Comparison of ENCODE assay signal across 1 cellular context in genomic region chr17:70563301-70563820, GRCh38.
TF ChIP-seq lines count a peak whose summit lies in the region.

No MANE protein-coding gene starts in this region.

TF ChIP-seq in HEK293, 187 proteins besides CTCF, POLR2A, EP300 and RAD21 (continued from another document):
- TF ChIP-seq PRDM2 (tag by site-specific recombination; IDR thresholded peaks at IDR 0.05; ENCODE audit: borderline replicate concordance) = no peak
- TF ChIP-seq MZF1 (tag by site-specific recombination; IDR thresholded peaks at IDR 0.05; ENCODE audit: borderline replicate concordance) = 0 out of 2 replicates have a peak, but pooled peaks have one; percentile 27
- TF ChIP-seq ZNF266 (tag by site-specific recombination; IDR thresholded peaks at IDR 0.05; ENCODE audit: low read depth) = no peak
- TF ChIP-seq ZNF211 (tag by site-specific recombination; IDR thresholded peaks at IDR 0.05; ENCODE audit: low read depth) = no peak
- TF ChIP-seq ZEB2 (tag by site-specific recombination; IDR thresholded peaks at IDR 0.05) = no peak
- TF ChIP-seq ZNF830 (tag by site-specific recombination; IDR thresholded peaks at IDR 0.05; ENCODE audit: low read depth) = no peak
- no peak for TF ChIP-seq HOXA7 (CRISPR knock-in tag; IDR thresholded peaks at IDR 0.05; ENCODE audit: borderline replicate concordance)
- no peak for TF ChIP-seq ZSCAN16 (tag by site-specific recombination; IDR thresholded peaks at IDR 0.05)
- no peak for TF ChIP-seq ZNF112 (tag by site-specific recombination; IDR thresholded peaks at IDR 0.05)
- no peak for TF ChIP-seq REST (tag by site-specific recombination; IDR thresholded peaks at IDR 0.05)
- no peak for TF ChIP-seq ZNF214 (tag by site-specific recombination; IDR thresholded peaks at IDR 0.05; ENCODE audit: borderline replicate concordance)
- TF ChIP-seq GLIS2 (tag by site-specific recombination; IDR thresholded peaks at IDR 0.05) = no peak
- no peak for TF ChIP-seq ZNF571 (tag by site-specific recombination; IDR thresholded peaks at IDR 0.05)
- no peak for TF ChIP-seq ZBTB17 (tag by site-specific recombination; IDR thresholded peaks at IDR 0.05)
- TF ChIP-seq, protein P1, sequence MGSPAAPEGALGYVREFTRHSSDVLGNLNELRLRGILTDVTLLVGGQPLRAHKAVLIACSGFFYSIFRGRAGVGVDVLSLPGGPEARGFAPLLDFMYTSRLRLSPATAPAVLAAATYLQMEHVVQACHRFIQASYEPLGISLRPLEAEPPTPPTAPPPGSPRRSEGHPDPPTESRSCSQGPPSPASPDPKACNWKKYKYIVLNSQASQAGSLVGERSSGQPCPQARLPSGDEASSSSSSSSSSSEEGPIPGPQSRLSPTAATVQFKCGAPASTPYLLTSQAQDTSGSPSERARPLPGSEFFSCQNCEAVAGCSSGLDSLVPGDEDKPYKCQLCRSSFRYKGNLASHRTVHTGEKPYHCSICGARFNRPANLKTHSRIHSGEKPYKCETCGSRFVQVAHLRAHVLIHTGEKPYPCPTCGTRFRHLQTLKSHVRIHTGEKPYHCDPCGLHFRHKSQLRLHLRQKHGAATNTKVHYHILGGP (tag by site-specific recombination; IDR thresholded peaks at IDR 0.05) = peak; percentile 34; the same call in 1 of the 2 replicates
- TF ChIP-seq IKZF3 (tag by site-specific recombination; IDR thresholded peaks at IDR 0.05) = no peak
- no peak for TF ChIP-seq ZBTB8A (tag by site-specific recombination; IDR thresholded peaks at IDR 0.05)
- no peak for TF ChIP-seq ZNF777 (tag by site-specific recombination; IDR thresholded peaks at IDR 0.05; ENCODE audit: borderline replicate concordance)
- TF ChIP-seq HIC1 (tag by site-specific recombination; IDR thresholded peaks at IDR 0.05) = no peak
- TF ChIP-seq, protein P2, sequence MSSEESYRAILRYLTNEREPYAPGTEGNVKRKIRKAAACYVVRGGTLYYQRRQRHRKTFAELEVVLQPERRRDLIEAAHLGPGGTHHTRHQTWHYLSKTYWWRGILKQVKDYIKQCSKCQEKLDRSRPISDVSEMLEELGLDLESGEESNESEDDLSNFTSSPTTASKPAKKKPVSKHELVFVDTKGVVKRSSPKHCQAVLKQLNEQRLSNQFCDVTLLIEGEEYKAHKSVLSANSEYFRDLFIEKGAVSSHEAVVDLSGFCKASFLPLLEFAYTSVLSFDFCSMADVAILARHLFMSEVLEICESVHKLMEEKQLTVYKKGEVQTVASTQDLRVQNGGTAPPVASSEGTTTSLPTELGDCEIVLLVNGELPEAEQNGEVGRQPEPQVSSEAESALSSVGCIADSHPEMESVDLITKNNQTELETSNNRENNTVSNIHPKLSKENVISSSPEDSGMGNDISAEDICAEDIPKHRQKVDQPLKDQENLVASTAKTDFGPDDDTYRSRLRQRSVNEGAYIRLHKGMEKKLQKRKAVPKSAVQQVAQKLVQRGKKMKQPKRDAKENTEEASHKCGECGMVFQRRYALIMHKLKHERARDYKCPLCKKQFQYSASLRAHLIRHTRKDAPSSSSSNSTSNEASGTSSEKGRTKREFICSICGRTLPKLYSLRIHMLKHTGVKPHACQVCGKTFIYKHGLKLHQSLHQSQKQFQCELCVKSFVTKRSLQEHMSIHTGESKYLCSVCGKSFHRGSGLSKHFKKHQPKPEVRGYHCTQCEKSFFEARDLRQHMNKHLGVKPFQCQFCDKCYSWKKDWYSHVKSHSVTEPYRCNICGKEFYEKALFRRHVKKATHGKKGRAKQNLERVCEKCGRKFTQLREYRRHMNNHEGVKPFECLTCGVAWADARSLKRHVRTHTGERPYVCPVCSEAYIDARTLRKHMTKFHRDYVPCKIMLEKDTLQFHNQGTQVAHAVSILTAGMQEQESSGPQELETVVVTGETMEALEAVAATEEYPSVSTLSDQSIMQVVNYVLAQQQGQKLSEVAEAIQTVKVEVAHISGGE (tag by site-specific recombination; conservative IDR thresholded peaks at IDR 0.05; ENCODE audit: low read depth) = no peak
- TF ChIP-seq, protein P3, sequence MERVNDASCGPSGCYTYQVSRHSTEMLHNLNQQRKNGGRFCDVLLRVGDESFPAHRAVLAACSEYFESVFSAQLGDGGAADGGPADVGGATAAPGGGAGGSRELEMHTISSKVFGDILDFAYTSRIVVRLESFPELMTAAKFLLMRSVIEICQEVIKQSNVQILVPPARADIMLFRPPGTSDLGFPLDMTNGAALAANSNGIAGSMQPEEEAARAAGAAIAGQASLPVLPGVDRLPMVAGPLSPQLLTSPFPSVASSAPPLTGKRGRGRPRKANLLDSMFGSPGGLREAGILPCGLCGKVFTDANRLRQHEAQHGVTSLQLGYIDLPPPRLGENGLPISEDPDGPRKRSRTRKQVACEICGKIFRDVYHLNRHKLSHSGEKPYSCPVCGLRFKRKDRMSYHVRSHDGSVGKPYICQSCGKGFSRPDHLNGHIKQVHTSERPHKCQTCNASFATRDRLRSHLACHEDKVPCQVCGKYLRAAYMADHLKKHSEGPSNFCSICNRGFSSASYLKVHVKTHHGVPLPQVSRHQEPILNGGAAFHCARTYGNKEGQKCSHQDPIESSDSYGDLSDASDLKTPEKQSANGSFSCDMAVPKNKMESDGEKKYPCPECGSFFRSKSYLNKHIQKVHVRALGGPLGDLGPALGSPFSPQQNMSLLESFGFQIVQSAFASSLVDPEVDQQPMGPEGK (tag by site-specific recombination; IDR thresholded peaks at IDR 0.05) = no peak
- TF ChIP-seq ZNF292 (tag by site-specific recombination; IDR thresholded peaks at IDR 0.05; ENCODE audit: borderline replicate concordance, low read depth) = no peak
- TF ChIP-seq ZNF549 (tag by site-specific recombination; IDR thresholded peaks at IDR 0.05) = peak; percentile 98
